ENCODE assay signal across 24 cellular contexts in genomic region chr1:243964915-243965314, GRCh38.
"Had no signal": no experiment of that assay in that cellular context is flagged by ENCODE, and none has a peak within 500 bp of the region (broad histone marks: within the 10 kb centered on the region; RNA-seq: fewer than 3 reads in every experiment).

No MANE protein-coding gene starts in this region.

- H3K27me3 ChIP-seq: brain microvascular endothelial cell, esophagus squamous epithelium, gastroesophageal sphincter, heart right ventricle, ovary, tibial nerve had no signal

- H3K27me3 Mint-ChIP-seq: activated CD8-positive, alpha-beta T cell treated with anti-CD3 and anti-CD28 coated beads for 36 hours; activated naive CD8-positive, alpha-beta T cell had no signal

- H3K27ac Mint-ChIP-seq: activated B cell treated with CpG ODN at 0.5 μM for 24 hours; activated CD8-positive, alpha-beta T cell treated with anti-CD3 and anti-CD28 coated beads for 36 hours; activated naive CD8-positive, alpha-beta T cell had no signal

- FAIRE-seq: endothelial cell of umbilical vein, small intestine had no signal

- H3K9me3 Mint-ChIP-seq: activated B cell treated with CpG ODN at 0.5 μM for 24 hours; activated CD8-positive, alpha-beta T cell treated with anti-CD3 and anti-CD28 coated beads for 36 hours; neural crest cell had no signal

- H3K36me3 Mint-ChIP-seq: activated naive CD8-positive, alpha-beta T cell had no signal

- H3K9me3 ChIP-seq: esophagus squamous epithelium, gastroesophageal sphincter, heart right ventricle, lower lobe of right lung, ovary, tibial nerve had no signal

- H3K4me1 Mint-ChIP-seq: activated B cell treated with CpG ODN at 0.5 μM for 24 hours had no signal

- H3K27ac ChIP-seq: brain microvascular endothelial cell, esophagus squamous epithelium, gastroesophageal sphincter, heart right ventricle, lower lobe of right lung, ovary, tibial nerve had no signal

- DNase-seq: activated B cell treated with CpG ODN at 0.5 μM for 24 hours; activated CD4-positive, alpha-beta T cell treated with anti-CD3 and anti-CD28 coated beads for 48 hours; activated CD8-positive, alpha-beta memory T cell treated with anti-CD3 and anti-CD28 coated beads, Interleukin-2, amount 50 U/mL, for 4 hours; activated CD8-positive, alpha-beta T cell treated with anti-CD3 and anti-CD28 coated beads for 36 hours; activated gamma-delta T cell treated with Interleukin-2 at 50 U/mL for 16 hours; activated T-cell treated with anti-CD3 and anti-CD28 coated beads, Interleukin-2, amount 50 U/mL, for 48 hours; brain microvascular endothelial cell; effector CD8-positive, alpha-beta T cell; esophagus squamous epithelium; heart right ventricle; left cardiac atrium; lower lobe of right lung; midbrain; ovary; retina; small intestine; stimulated activated CD4-positive, alpha-beta T cell treated with anti-CD3 and anti-CD28 coated beads, Interleukin-4, amount 100 ng/mL, for 24 hours; stimulated activated naive CD4-positive, alpha-beta T cell; SW 1271 had no signal

- H3K36me3 ChIP-seq: brain microvascular endothelial cell, esophagus squamous epithelium, gastroesophageal sphincter, heart right ventricle, lower lobe of right lung, ovary, tibial nerve had no signal

- H3K4me1 ChIP-seq: esophagus squamous epithelium, gastroesophageal sphincter, lower lobe of right lung had no signal

- ATAC-seq: activated CD8-positive, alpha-beta T cell treated with anti-CD3 and anti-CD28 coated beads for 36 hours; gastroesophageal sphincter; heart right ventricle; left cardiac atrium; lower lobe of right lung had no signal

- H3K4me3 ChIP-seq: esophagus squamous epithelium, gastroesophageal sphincter, heart right ventricle, lower lobe of right lung, ovary, tibial nerve had no signal

- H3K4me3 Mint-ChIP-seq: activated B cell treated with CpG ODN at 0.5 μM for 24 hours; activated CD8-positive, alpha-beta T cell treated with anti-CD3 and anti-CD28 coated beads for 36 hours; activated naive CD8-positive, alpha-beta T cell; neural crest cell had no signal
